13 cellular contexts compared by ENCODE assay signal in genomic region chr3:72343078-72343477, GRCh38.
DNase-seq lines count a peak whose midpoint lies in the region; ATAC-seq, FAIRE-seq and TF ChIP-seq lines count a peak whose summit lies in the region.
"Had no signal": no experiment of that assay in that cellular context is flagged by ENCODE, and none has a peak within 500 bp of the region (broad histone marks: within the 10 kb centered on the region; RNA-seq: fewer than 3 reads in every experiment).

No MANE protein-coding gene starts in this region.

- no peak overlapping the region for H3K27ac ChIP-seq in GM23338 (ENCODE audit: low read depth)

- H3K36me3 ChIP-seq in GM23338 (ENCODE audit: insufficient read depth), result no peaks in the 10 kb centered on the region

- TF ChIP-seq CTCF in fibroblast of the aortic adventitia (IDR thresholded peaks at IDR 0.05; ENCODE audit: insufficient read depth, low read length), result peak; percentile 30
- TF ChIP-seq CTCF in GM23338 (conservative IDR thresholded peaks at IDR 0.05; ENCODE audit: low read depth in 2 of 2), result no peak

- TF ChIP-seq POLR2A in GM12892 (IDR thresholded peaks at IDR 0.05; ENCODE audit: low read depth, low read length), result no peak

- no peak overlapping the region for H3K4me2 ChIP-seq in GM23338

- H3K27me3 ChIP-seq in GM23338 (ENCODE audit: insufficient read depth), result no peaks in the 10 kb centered on the region

- H3K4me1 Mint-ChIP-seq in activated T-cell treated with anti-CD3 and anti-CD28 coated beads, Interleukin-2, amount 50 U/mL, for 4 hours (ENCODE audit: low read depth), result peaks cover 66% of the 10 kb centered on the region
- peaks cover 79% of the 10 kb centered on the region for H3K4me1 Mint-ChIP-seq in stimulated activated naive CD8-positive, alpha-beta T cell treated with anti-CD3 and anti-CD28 coated beads, Interleukin-15, amount 100 ng/mL, for 72 hours
- peaks cover 18% of the 10 kb centered on the region for H3K4me1 Mint-ChIP-seq in GM23338
- H3K4me1 Mint-ChIP-seq: neural crest cell had no signal

- H3K9me2 ChIP-seq in GM23338 (ENCODE audit: insufficient read depth), result no peaks in the 10 kb centered on the region

- peak overlapping the region in 1 of 2 donors; percentile 77 for H3K27ac Mint-ChIP-seq in stimulated activated naive CD8-positive, alpha-beta T cell treated with anti-CD3 and anti-CD28 coated beads, Interleukin-15, amount 100 ng/mL, for 72 hours
- H3K27ac Mint-ChIP-seq in GM23338, result no peak overlapping the region

- peak; percentile 72 for DNase-seq in activated effector memory CD4-positive, alpha-beta T cell treated with anti-CD3 and anti-CD28 coated beads, Interleukin-2, amount 50 U/mL, for 16 hours
- no peak for DNase-seq in activated effector memory CD4-positive, alpha-beta T cell treated with Interleukin-2 at 50 U/mL for 16 hours
- peak; percentile 18 for DNase-seq in activated T-cell treated with anti-CD3 and anti-CD28 coated beads, Interleukin-2, amount 50 U/mL, for 4 hours
- DNase-seq in fibroblast of the aortic adventitia (ENCODE audit: low read depth), result peak; percentile 55
- peak in 1 of 2 donors; percentile 61 for DNase-seq in stimulated activated naive CD8-positive, alpha-beta T cell treated with anti-CD3 and anti-CD28 coated beads, Interleukin-15, amount 100 ng/mL, for 72 hours
- no peak for DNase-seq in GM12892 (ENCODE audit: insufficient read length)
- DNase-seq in GM23338 (ENCODE audit: low spot score), result no peak
- DNase-seq in NCI-H1694 treated with DMSO at 0.1 percent for 48 hours (lab: John Stamatoyannopoulos, UW), result no peak
- DNase-seq: activated CD8-positive, alpha-beta memory T cell treated with anti-CD3 and anti-CD28 coated beads, Interleukin-2, amount 50 U/mL, for 48 hours; GF-D8; H7; NCI-H748 treated with DMSO at 0.1 percent for 48 hours had no signal

- H3K4me3 ChIP-seq in fibroblast of the aortic adventitia (ENCODE audit: low read depth, low read length) (no peak overlapping the region), GM23338 (no peak overlapping the region)

- H3F3A ChIP-seq in GM23338 (replicated peaks; ENCODE audit: low read depth), result no peaks in the 10 kb centered on the region

- no peak for FAIRE-seq in GM12892 (lab: Jason Lieb, UNC)

- H3K4me1 ChIP-seq in GM23338 (ENCODE audit: insufficient read depth), result peaks cover 6% of the 10 kb centered on the region; the same call in 1 of the 2 replicates

- no peaks in the 10 kb centered on the region for H3K36me3 Mint-ChIP-seq in activated T-cell treated with anti-CD3 and anti-CD28 coated beads, Interleukin-2, amount 50 U/mL, for 4 hours (ENCODE audit: insufficient read depth)
- H3K36me3 Mint-ChIP-seq in GM23338 (ENCODE audit: low read depth), result no peaks in the 10 kb centered on the region

- H2AFZ ChIP-seq in GM23338, result no peak overlapping the region

- peak; percentile 15 to 34 for ATAC-seq in activated T-cell treated with anti-CD3 and anti-CD28 coated beads, Interleukin-2, amount 50 U/mL, for 4 hours
- ATAC-seq in stimulated activated naive CD8-positive, alpha-beta T cell treated with anti-CD3 and anti-CD28 coated beads, Interleukin-15, amount 100 ng/mL, for 72 hours, result peak; percentile 85
- ATAC-seq in GM23338, result no peak

- no peaks in the 10 kb centered on the region for H3K9me3 Mint-ChIP-seq in activated T-cell treated with anti-CD3 and anti-CD28 coated beads, Interleukin-2, amount 50 U/mL, for 4 hours
- no peaks in the 10 kb centered on the region for H3K9me3 Mint-ChIP-seq in stimulated activated naive CD8-positive, alpha-beta T cell treated with anti-CD3 and anti-CD28 coated beads, Interleukin-15, amount 100 ng/mL, for 72 hours
- H3K9me3 Mint-ChIP-seq in GM23338, result no peaks in the 10 kb centered on the region
- H3K9me3 Mint-ChIP-seq: neural crest cell had no signal

- H4K20me1 ChIP-seq in GM23338 (replicated peaks; ENCODE audit: insufficient read depth), result no peaks in the 10 kb centered on the region

- no peaks in the 10 kb centered on the region for H3K27me3 Mint-ChIP-seq in activated T-cell treated with anti-CD3 and anti-CD28 coated beads, Interleukin-2, amount 50 U/mL, for 4 hours (ENCODE audit: low read depth)
- no peaks in the 10 kb centered on the region for H3K27me3 Mint-ChIP-seq in stimulated activated naive CD8-positive, alpha-beta T cell treated with anti-CD3 and anti-CD28 coated beads, Interleukin-15, amount 100 ng/mL, for 72 hours
- H3K27me3 Mint-ChIP-seq in GM23338 (ENCODE audit: insufficient read depth, low read depth, poor library complexity), result peaks cover 9% of the 10 kb centered on the region

- no peaks in the 10 kb centered on the region for H3K79me2 ChIP-seq in GM23338 (replicated peaks; ENCODE audit: insufficient read depth)

- no peak overlapping the region for H3K4me3 Mint-ChIP-seq in activated T-cell treated with anti-CD3 and anti-CD28 coated beads, Interleukin-2, amount 50 U/mL, for 4 hours
- peak overlapping the region in 1 of 2 donors; percentile 65 for H3K4me3 Mint-ChIP-seq in stimulated activated naive CD8-positive, alpha-beta T cell treated with anti-CD3 and anti-CD28 coated beads, Interleukin-15, amount 100 ng/mL, for 72 hours
- H3K4me3 Mint-ChIP-seq in GM23338, result no peak overlapping the region
- H3K4me3 Mint-ChIP-seq: neural crest cell had no signal

TF ChIP-seq in GM23338, 12 proteins besides CTCF, POLR2A, EP300 and RAD21 (continues in another document):
- TF ChIP-seq EZH2phosphoT487 (IDR thresholded peaks at IDR 0.05; ENCODE audit: unreplicated experiment) (no peak), POLR2AphosphoS5 (IDR thresholded peaks at IDR 0.05; ENCODE audit: low read depth) (no peak), REST (IDR thresholded peaks at IDR 0.05; ENCODE audit: unreplicated experiment) (no peak), EZH2 (IDR thresholded peaks at IDR 0.05; ENCODE audit: low read depth, unreplicated experiment) (no peak), JUNB (IDR thresholded peaks at IDR 0.05; ENCODE audit: unreplicated experiment) (no peak), NANOG (IDR thresholded peaks at IDR 0.05; ENCODE audit: borderline replicate concordance) (no peak), ETS1 (IDR thresholded peaks at IDR 0.05) (no peak)

Comparison
In these comparisons a context has a peak if more than half of its experiments do, and no peak if none do; other contexts are left out.
1. DNase-seq: peak in activated effector memory CD4-positive, alpha-beta T cell treated with anti-CD3 and anti-CD28 coated beads, Interleukin-2, amount 50 U/mL, for 16 hours (single experiment), activated T-cell treated with anti-CD3 and anti-CD28 coated beads, Interleukin-2, amount 50 U/mL, for 4 hours (single experiment) and fibroblast of the aortic adventitia (single experiment); none in activated effector memory CD4-positive, alpha-beta T cell treated with Interleukin-2 at 50 U/mL for 16 hours (single experiment), GM12892 (single experiment), GM23338 (single experiment) and NCI-H1694 treated with DMSO at 0.1 percent for 48 hours (single experiment).